8 cellular contexts compared by ENCODE assay signal in genomic region chr2:36770542-36771287, GRCh38.
A peak's percentile ranks its signal among the peaks of the same experiment; 100 is the strongest.
DNase-seq lines count a peak whose midpoint lies in the region; ATAC-seq and TF ChIP-seq lines count a peak whose summit lies in the region.

No MANE protein-coding gene starts in this region.

- no peak overlapping the region for H3K27ac ChIP-seq in OCI-LY7 (ENCODE audit: low read depth, low read length, poor library complexity, severe bottlenecking)

- intact Hi-C loops in OCI-LY7 (cut with micrococcal nuclease; ENCODE audit: unreplicated experiment), result no loop called here

- peak; percentile 3 for DNase-seq in NK-92 treated with Interleukin-12 subunit alpha and Interleukin-12 subunit beta, amount 100 ng/mL, for 24 hours (lab: John Stamatoyannopoulos, UW)
- DNase-seq in NK-92 (lab: John Stamatoyannopoulos, UW; ENCODE audit: unreplicated experiment) (no peak), OCI-LY7 (ENCODE audit: low spot score) (peak; percentile 45), iris pigment epithelial cell (ENCODE audit: low read depth) (peak; percentile 66), stromal cell of bone marrow (ENCODE audit: low read depth) (peak; percentile 21)
- DNase-seq in activated naive CD4-positive, alpha-beta T cell treated with anti-CD3 and anti-CD28 coated beads, Interleukin-2, amount 50 U/mL, for 72 hours (ENCODE audit: low spot score in 2 of 2), result peak in 1 of 2 donors; percentile 63

- H3K9me2 ChIP-seq in OCI-LY7 (ENCODE audit: insufficient read depth, low read length), result no peaks in the 10 kb centered on the region

- BruUV-seq in OCI-LY7 (replicated peaks; lab: Mats Ljungman, UMichigan), result no TSS peak

- no peaks in the 10 kb centered on the region for H3K36me3 ChIP-seq in OCI-LY7 (ENCODE audit: insufficient read depth, low read length)

- H4K20me1 ChIP-seq in OCI-LY7 (ENCODE audit: insufficient read depth, low read length), result no peaks in the 10 kb centered on the region

- H3K4me1 ChIP-seq in OCI-LY7 (ENCODE audit: insufficient read depth, low read length, poor library complexity, severe bottlenecking), result no peaks in the 10 kb centered on the region

- TF ChIP-seq CTCF in OCI-LY7 (conservative IDR thresholded peaks at IDR 0.05; ENCODE audit: low read length), result peak; percentile 83

- H3K4me3 ChIP-seq in OCI-LY7 (ENCODE audit: low read depth, low read length, poor library complexity, severe bottlenecking), result no peak overlapping the region

- POLR2A ChIA-PET in OCI-LY7 (lab: Charles Lee), result interaction anchor here (0.5 to 0.8 kb wide), 2 partner anchors 22 to 186 kb away, joined by 3 to 4 read pairs; no protein-coding TSS in a partner anchor

- peak; percentile 86 for ATAC-seq in HG02885 (IDR thresholded peaks at IDR 0.05; ENCODE audit: poor library complexity, unreplicated experiment)
- peak; percentile 85 to 86 for ATAC-seq in activated naive CD4-positive, alpha-beta T cell treated with anti-CD3 and anti-CD28 coated beads, Interleukin-2, amount 50 U/mL, for 72 hours
- no peak for ATAC-seq in HG03439 (IDR thresholded peaks at IDR 0.05; ENCODE audit: unreplicated experiment)

- no peak overlapping the region for H3K27ac Mint-ChIP-seq in activated naive CD4-positive, alpha-beta T cell treated with anti-CD3 and anti-CD28 coated beads, Interleukin-2, amount 50 U/mL, for 72 hours

- CTCF ChIA-PET in OCI-LY7 (lab: Charles Lee; ENCODE audit: unreplicated experiment), result interaction anchor here (1.0 kb wide), 1 partner anchor 21 kb away, joined by 3 read pairs; no protein-coding TSS in a partner anchor

- no peaks in the 10 kb centered on the region for H3K36me3 Mint-ChIP-seq in activated naive CD4-positive, alpha-beta T cell treated with anti-CD3 and anti-CD28 coated beads, Interleukin-2, amount 50 U/mL, for 72 hours

- no peaks in the 10 kb centered on the region for H3K9me3 ChIP-seq in OCI-LY7 (ENCODE audit: low read length)

- H2AFZ ChIP-seq in OCI-LY7 (ENCODE audit: low read length), result no peak overlapping the region

- H3K79me2 ChIP-seq in OCI-LY7 (ENCODE audit: insufficient read depth, low read depth, low read length), result no peaks in the 10 kb centered on the region

- H3K4me2 ChIP-seq in OCI-LY7 (ENCODE audit: low read length), result no peak overlapping the region

- no peaks in the 10 kb centered on the region for H3K9me3 Mint-ChIP-seq in activated naive CD4-positive, alpha-beta T cell treated with anti-CD3 and anti-CD28 coated beads, Interleukin-2, amount 50 U/mL, for 72 hours
